2 cellular contexts compared by ENCODE assay signal in genomic region chr13:110834572-110834971, GRCh38.
TF ChIP-seq lines count a peak whose summit lies in the region.

No MANE protein-coding gene starts in this region.

TF ChIP-seq in GM23338, 12 proteins besides CTCF, POLR2A, EP300 and RAD21:
- no peak for TF ChIP-seq JUNB (IDR thresholded peaks at IDR 0.05; ENCODE audit: unreplicated experiment)
- TF ChIP-seq STAT1 (IDR thresholded peaks at IDR 0.05; ENCODE audit: unreplicated experiment), result no peak
- TF ChIP-seq ZNF331 (CRISPR knock-in tag; IDR thresholded peaks at IDR 0.05; ENCODE audit: low read depth), result no peak
- TF ChIP-seq REST (IDR thresholded peaks at IDR 0.05; ENCODE audit: unreplicated experiment), result no peak
- TF ChIP-seq CREB1 (CRISPR knock-in tag; IDR thresholded peaks at IDR 0.05; ENCODE audit: low read depth), result no peak
- no peak for TF ChIP-seq POLR2AphosphoS5 (IDR thresholded peaks at IDR 0.05; ENCODE audit: low read depth)
- no peak for TF ChIP-seq ZNF114 (CRISPR knock-in tag; IDR thresholded peaks at IDR 0.05)
- TF ChIP-seq ETS1 (IDR thresholded peaks at IDR 0.05), result no peak
- no peak for TF ChIP-seq EZH2 (IDR thresholded peaks at IDR 0.05; ENCODE audit: low read depth, unreplicated experiment)
- no peak for TF ChIP-seq ZNF462 (CRISPR knock-in tag; IDR thresholded peaks at IDR 0.05)
- TF ChIP-seq EZH2phosphoT487 (IDR thresholded peaks at IDR 0.05; ENCODE audit: unreplicated experiment), result no peak
- TF ChIP-seq NANOG (IDR thresholded peaks at IDR 0.05; ENCODE audit: borderline replicate concordance), result no peak

TF ChIP-seq in H1, 55 proteins besides CTCF, POLR2A, EP300 and RAD21:
- no peak for TF ChIP-seq TCF12 (IDR thresholded peaks at IDR 0.05; ENCODE audit: low read depth, low read length)
- peak; percentile 64 for TF ChIP-seq TEAD4 (IDR thresholded peaks at IDR 0.05; ENCODE audit: low read depth, low read length)
